In the genomic region with DNA sequence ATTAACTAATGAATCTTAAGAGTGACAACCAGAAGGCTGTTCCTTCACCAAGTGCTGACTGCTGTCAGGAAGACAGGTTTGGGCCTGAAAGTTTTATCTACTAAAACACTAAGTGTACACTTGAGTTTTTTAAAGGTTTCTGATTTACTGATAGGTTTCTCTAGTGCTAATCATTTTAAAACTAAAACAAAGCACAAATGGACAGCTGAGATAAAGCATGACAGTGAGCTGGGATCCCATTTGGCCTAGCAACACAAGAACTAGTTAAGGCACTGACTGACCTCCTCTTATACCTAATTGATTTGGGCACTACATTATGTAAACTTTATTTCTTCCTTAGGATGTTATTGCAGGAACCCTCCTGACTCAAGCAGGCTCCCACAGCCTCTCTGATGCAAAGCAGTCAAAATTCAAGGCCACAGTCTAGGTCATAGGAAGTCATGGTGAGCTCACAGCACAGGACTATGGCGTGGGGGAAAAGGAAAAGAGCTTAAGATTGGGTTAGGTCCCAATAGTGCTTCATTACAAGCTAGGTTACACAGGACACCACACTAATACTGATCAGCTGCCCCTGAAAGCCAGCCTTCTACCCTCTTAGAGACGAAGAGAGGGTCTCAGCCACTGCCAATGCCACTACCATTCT, we compare ENCODE assay signal across 17 cellular contexts. TPM values are rescaled to one million over a fixed set of nuclear protein-coding genes. Genes with fewer than 3 reads are reported as not detected.
DNase-seq lines count a peak whose midpoint lies in the region; ATAC-seq and TF ChIP-seq lines count a peak whose summit lies in the region.
"Had no signal": no experiment of that assay in that cellular context is flagged by ENCODE, and none has a peak within 500 bp of the region (broad histone marks: within the 10 kb centered on the region; RNA-seq: fewer than 3 reads in every experiment).

No MANE protein-coding gene starts in this region.

- ATAC-seq in IMR-90 (ENCODE audit: low read depth) = no peak
- ATAC-seq in upper lobe of right lung = no peak
- ATAC-seq: PC-3 had no signal

- H3K27ac ChIP-seq in IMR-90 (ENCODE audit: insufficient read depth, low read length) (no peak overlapping the region), stomach (peak overlapping the region in 3 of 5 donors; percentile 3 to 23 (median 16)), upper lobe of right lung (no peak overlapping the region)
- H3K27ac ChIP-seq: HL-60, KMS-11 had no signal

- H2AFZ ChIP-seq in IMR-90 (replicated peaks; ENCODE audit: low read length, poor library complexity) = no peak overlapping the region

- H3K9ac ChIP-seq in IMR-90 (ENCODE audit: low read depth, low read length) (no peak overlapping the region), adipocyte (ENCODE audit: low read length) (no peak overlapping the region)
- H3K9ac ChIP-seq: KMS-11 had no signal

- H3K14ac ChIP-seq in IMR-90 (replicated peaks; ENCODE audit: low read depth, low read length) = no peak overlapping the region

- H2AK9ac ChIP-seq in IMR-90 (replicated peaks; ENCODE audit: low read depth, low read length, poor library complexity) = no peak overlapping the region

- H2BK120ac ChIP-seq in IMR-90 (ENCODE audit: low read depth, low read length) = no peak overlapping the region

- H2BK20ac ChIP-seq in IMR-90 (ENCODE audit: low read depth, low read length) = no peak overlapping the region

- intact Hi-C loops in IMR-90 (cut with micrococcal nuclease) (loop anchor here (5.0 kb wide), 1 partner anchor 144 kb away; no protein-coding TSS in a partner anchor), stomach (cut with DNase I; ENCODE audit: low total_unique reads) (loop anchor here (10.0 kb wide), 1 partner anchor 242 kb away; no protein-coding TSS in a partner anchor), upper lobe of right lung (cut with DNase I) (no loop called here)

- H4K8ac ChIP-seq in IMR-90 (ENCODE audit: low read depth in 2 of 2, low read length in 2 of 2) = no peak overlapping the region

- no peaks in the 10 kb centered on the region; the same call in 1 of the 2 replicates for H4K20me1 ChIP-seq in IMR-90 (ENCODE audit: insufficient read depth, low read length)

- no CpG with 5 or more reads among the region's 2 CpGs for WGBS in IMR-90 (ENCODE audit: extremely low coverage in 2 of 2, insufficient read length in 1 of 2), 2 experiments
- WGBS in stomach, 5 donors = 84 to 95% (median 93%) methylated on average over 2 of the region's 2 CpGs

- no peak overlapping the region for H2BK15ac ChIP-seq in IMR-90 (ENCODE audit: low read depth, low read length)

- DNase-seq in IMR-90 = peak; percentile 26
- peak; percentile 19 for DNase-seq in adipocyte (ENCODE audit: low read depth)
- peak; percentile 14 to 50 for DNase-seq in foreskin fibroblast
- no peak for DNase-seq in stomach
- no peak for DNase-seq in stimulated activated naive CD4-positive, alpha-beta T cell treated with Interleukin-2 at 50 U/mL for 16 hours (lab: John Stamatoyannopoulos, UW)
- DNase-seq in T-helper 2 cell = no peak
- DNase-seq in upper lobe of right lung = no peak
- DNase-seq: CD8-positive, alpha-beta memory T cell; DMS 273 treated with DMSO at 0.1 percent for 48 hours; EL; GOT3; NCI-H1092; NCI-H345; PC-3 had no signal

- H3K9me3 ChIP-seq in IMR-90 (ENCODE audit: control insufficient read depth, insufficient read depth, low read length) (no peaks in the 10 kb centered on the region), adipocyte (ENCODE audit: control insufficient read depth, low read length) (no peaks in the 10 kb centered on the region), stomach (no peaks in the 10 kb centered on the region), upper lobe of right lung (no peaks in the 10 kb centered on the region)

- H3K36me3 ChIP-seq in IMR-90 (ENCODE audit: control insufficient read depth, insufficient read depth, low read length) (no peaks in the 10 kb centered on the region), adipocyte (ENCODE audit: control insufficient read depth, insufficient read depth, low read length, severe bottlenecking) (no peaks in the 10 kb centered on the region), stomach (no peaks in the 10 kb centered on the region), upper lobe of right lung (no peaks in the 10 kb centered on the region)

- POLR2A ChIA-PET in IMR-90 (lab: Charles Lee; ENCODE audit: unreplicated experiment) = interaction anchor here (0.6 kb wide), 1 partner anchor 11 kb away, joined by 4 read pairs; no protein-coding TSS in a partner anchor

- peaks cover 1% of the 10 kb centered on the region; the same call in 1 of the 2 replicates for H3K27me3 ChIP-seq in IMR-90 (ENCODE audit: control insufficient read depth, insufficient read depth, low read length)
- H3K27me3 ChIP-seq in adipocyte (replicated peaks; ENCODE audit: control insufficient read depth, insufficient read depth, low read length) = no peaks in the 10 kb centered on the region
- peaks cover 0 to 33% (median 8%) of the 10 kb centered on the region in 3 donors for H3K27me3 ChIP-seq in stomach
- peaks cover 21% of the 10 kb centered on the region for H3K27me3 ChIP-seq in upper lobe of right lung

- no peak for TF ChIP-seq EP300 in stomach (IDR thresholded peaks at IDR 0.05)

- no peak overlapping the region for H3K4me3 ChIP-seq in IMR-90 (ENCODE audit: insufficient read depth, low read depth, low read length)
- no peak overlapping the region for H3K4me3 ChIP-seq in adipocyte (ENCODE audit: low read length)
- H3K4me3 ChIP-seq in foreskin fibroblast (ENCODE audit: low read depth in 1 of 2, low read length in 2 of 2) = no peak overlapping the region
- no peak overlapping the region for H3K4me3 ChIP-seq in stomach
- H3K4me3 ChIP-seq in upper lobe of right lung = no peak overlapping the region

- TF ChIP-seq POLR2A in IMR-90 (IDR thresholded peaks at IDR 0.05; ENCODE audit: low read depth, low read length) (no peak), stomach (IDR thresholded peaks at IDR 0.05) (no peak)

- no peak for TF ChIP-seq RAD21 in IMR-90 (IDR thresholded peaks at IDR 0.05; ENCODE audit: low read length)

- peaks cover 3% of the 10 kb centered on the region; the same call in 1 of the 2 replicates for H3K9me1 ChIP-seq in IMR-90 (ENCODE audit: insufficient read depth, low read length)

- dilution Hi-C loops in IMR-90 (cut with HindIII; ENCODE audit: low sequenced_read_pairs, unreplicated experiment) = no loop called here

- H3K4me1 ChIP-seq in IMR-90 (ENCODE audit: control insufficient read depth, insufficient read depth, low read length) (peaks cover 3% of the 10 kb centered on the region; the same call in 1 of the 2 replicates), adipocyte (ENCODE audit: control insufficient read depth, insufficient read depth, low read length) (peaks cover 28% of the 10 kb centered on the region), stomach (peaks cover 8 to 77% (median 40%) of the 10 kb centered on the region in 4 donors), upper lobe of right lung (peaks cover 13% of the 10 kb centered on the region)

- H3K4me2 ChIP-seq in IMR-90 (ENCODE audit: low read depth, low read length) = no peak overlapping the region
- H3K4me2 ChIP-seq: KMS-11 had no signal

- TF ChIP-seq CTCF in IMR-90 (conservative IDR thresholded peaks at IDR 0.05; ENCODE audit: low read depth, low read length) (no peak), foreskin fibroblast (IDR thresholded peaks at IDR 0.05; ENCODE audit: low read depth, low read length) (no peak), stomach (IDR thresholded peaks at IDR 0.05) (no peak), upper lobe of right lung (IDR thresholded peaks at IDR 0.05) (no peak)

- no peak overlapping the region for H3K18ac ChIP-seq in IMR-90 (ENCODE audit: low read depth, low read length)

- no peak overlapping the region; the same call in 1 of the 2 replicates for H3K4ac ChIP-seq in IMR-90 (ENCODE audit: low read depth, low read length)

- no peaks in the 10 kb centered on the region; a peak in 1 of 4 replicates for H3K79me1 ChIP-seq in IMR-90 (ENCODE audit: low read depth in 1 of 2, low read length in 2 of 2)

- no peak overlapping the region for H3K56ac ChIP-seq in IMR-90 (ENCODE audit: extremely low read depth, insufficient read depth, low read length)

- in situ Hi-C loops in IMR-90 (cut with MboI; ENCODE audit: low sequenced_read_pairs) = loop anchor here (5.0 kb wide), 1 partner anchor 76 kb away; no protein-coding TSS in a partner anchor

- no peak overlapping the region for H4K91ac ChIP-seq in IMR-90 (ENCODE audit: insufficient read depth, low read depth, low read length)

- CTCF ChIA-PET in IMR-90 (lab: Yijun Ruan, JAX) = no interaction called here

- H3K23ac ChIP-seq in IMR-90 (ENCODE audit: low read depth, low read length) = no peak overlapping the region

- no peak overlapping the region for H2BK5ac ChIP-seq in IMR-90 (ENCODE audit: low read depth, low read length, poor library complexity, severe bottlenecking)

- H4K5ac ChIP-seq in IMR-90 (ENCODE audit: low read depth, low read length) = no peak overlapping the region

- H2AK5ac ChIP-seq in IMR-90 (ENCODE audit: low read depth, low read length) = no peak overlapping the region

- no TSS peak for BruUV-seq in IMR-90 (replicated peaks; lab: Mats Ljungman, UMichigan)

TF ChIP-seq in IMR-90, 13 proteins besides CTCF, POLR2A, EP300 and RAD21:
- no peak for TF ChIP-seq RFX5 (IDR thresholded peaks at IDR 0.05; ENCODE audit: low read depth, low read length)
- TF ChIP-seq MAZ (IDR thresholded peaks at IDR 0.05; ENCODE audit: borderline replicate concordance, low read depth, low read length) = no peak

RNA-seq across cellular contexts. Expression of a gene that starts 3.5 kb away (rescaled TPM):
- total RNA-seq in IMR-90 (2012; rRNA removed) (14.3 and 15.6 TPM in 2 replicates), stomach (10 to 100 TPM in 4 of 5 donors, 1 to 10 TPM in 1; 8.8 to 37.1 (median 25.5) TPM), upper lobe of right lung (27.4 TPM)
- polyA plus RNA-seq in IMR-90 (2012; rRNA removed) (12.1 and 14.2 TPM in 2 replicates), stomach (10 to 100 TPM in 2 of 3 donors, 1 to 10 TPM in 1; 7.4 to 16.8 (median 11.9) TPM)
- polyA plus RNA-seq in IMR-90 (2012; cell fraction: cytosol; rRNA removed) = 4.6 and 6.2 TPM in 2 replicates
- polyA plus RNA-seq in IMR-90 (2012; cell fraction: nucleus; rRNA removed; ENCODE audit: low replicate concordance) = 2.9 and 10.0 TPM in 2 replicates
- total RNA-seq: MCF 10A had no signal
- polyA plus RNA-seq: CD8-positive, alpha-beta memory T cell had no signal

Comparison
In these comparisons a context has a peak if more than half of its experiments do, and no peak if none do; other contexts are left out.
1. DNase-seq: peak in IMR-90 (single experiment), adipocyte (single experiment) and foreskin fibroblast (2 of 2); none in stomach (single experiment), stimulated activated naive CD4-positive, alpha-beta T cell treated with Interleukin-2 at 50 U/mL for 16 hours (single experiment), T-helper 2 cell (0 of 5) and upper lobe of right lung (single experiment).
2. H3K27ac ChIP-seq: peak in stomach (3 of 5); none in IMR-90 (single experiment) and upper lobe of right lung (single experiment).